In genomic region chr20:22452442-22453011, GRCh38 we compare ENCODE assay signal across 17 cellular contexts.
"Had no signal": no experiment of that assay in that cellular context is flagged by ENCODE, and none has a peak within 500 bp of the region (broad histone marks: within the 10 kb centered on the region; RNA-seq: fewer than 3 reads in every experiment).

No MANE protein-coding gene starts in this region.

- H3K36me3 Mint-ChIP-seq: activated naive CD4-positive, alpha-beta T cell treated with anti-CD3 and anti-CD28 coated beads, Interleukin-2, amount 50 U/mL, for 72 hours; brain; stimulated activated effector memory CD8-positive, alpha-beta T cell treated with anti-CD3 and anti-CD28 coated beads, Interleukin-12 subunit alpha, Interleukin-12 subunit beta, amount 100 ng/mL, for 72 hours had no signal

- DNase-seq: activated CD4-positive, alpha-beta T cell treated with anti-CD3 and anti-CD28 coated beads, Interleukin-2, amount 50 U/mL, for 4 hours; activated effector memory CD4-positive, alpha-beta T cell treated with anti-CD3 and anti-CD28 coated beads, Interleukin-2, amount 50 U/mL, for 16 hours; activated T-cell treated with anti-CD3 and anti-CD28 coated beads, Interleukin-2, amount 50 U/mL, for 24 hours; amygdala; cortex of kidney; effector memory CD4-positive, alpha-beta T cell; heart left ventricle; islet precursor cell; left ventricle myocardium superior; T-helper 2 cell; tibial artery had no signal

- H3K9me3 ChIP-seq: heart left ventricle, tibial artery had no signal

- H3K4me3 Mint-ChIP-seq: activated T-cell treated with anti-CD3 and anti-CD28 coated beads, Interleukin-2, amount 50 U/mL, for 24 hours; brain; central memory CD8-positive, alpha-beta T cell; stimulated activated effector memory CD8-positive, alpha-beta T cell treated with anti-CD3 and anti-CD28 coated beads, Interleukin-12 subunit alpha, Interleukin-12 subunit beta, amount 100 ng/mL, for 72 hours had no signal

- H3K36me3 ChIP-seq: heart left ventricle, tibial artery had no signal

- H3K27ac ChIP-seq: heart left ventricle, skin epidermis, tibial artery had no signal

- H3K4me3 ChIP-seq: heart left ventricle, skin epidermis, tibial artery had no signal

- ATAC-seq: activated CD4-positive, CD25-positive, alpha-beta regulatory T cell treated with anti-CD3 and anti-CD28 coated beads, Interleukin-2, amount 50 U/mL, for 24 hours; activated naive CD4-positive, alpha-beta T cell treated with anti-CD3 and anti-CD28 coated beads, Interleukin-2, amount 50 U/mL, for 72 hours; heart left ventricle; left ventricle myocardium superior; stimulated activated effector memory CD8-positive, alpha-beta T cell treated with anti-CD3 and anti-CD28 coated beads, Interleukin-12 subunit alpha, Interleukin-12 subunit beta, amount 100 ng/mL, for 72 hours had no signal

- H3K27me3 Mint-ChIP-seq: activated T-cell treated with anti-CD3 and anti-CD28 coated beads, Interleukin-2, amount 50 U/mL, for 24 hours; central memory CD8-positive, alpha-beta T cell had no signal

- H3K4me1 ChIP-seq: heart left ventricle, tibial artery had no signal

- H3K4me1 Mint-ChIP-seq: brain; central memory CD8-positive, alpha-beta T cell; stimulated activated effector memory CD8-positive, alpha-beta T cell treated with anti-CD3 and anti-CD28 coated beads, Interleukin-12 subunit alpha, Interleukin-12 subunit beta, amount 100 ng/mL, for 72 hours had no signal

- H3K27ac Mint-ChIP-seq: activated naive CD4-positive, alpha-beta T cell treated with anti-CD3 and anti-CD28 coated beads, Interleukin-2, amount 50 U/mL, for 72 hours; activated T-cell treated with anti-CD3 and anti-CD28 coated beads, Interleukin-2, amount 50 U/mL, for 24 hours; brain; stimulated activated effector memory CD8-positive, alpha-beta T cell treated with anti-CD3 and anti-CD28 coated beads, Interleukin-12 subunit alpha, Interleukin-12 subunit beta, amount 100 ng/mL, for 72 hours had no signal

- H3K9me3 Mint-ChIP-seq: brain; central memory CD8-positive, alpha-beta T cell had no signal
